9 cellular contexts compared by ENCODE assay signal in genomic region chr2:110881908-110882307, GRCh38.
DNase-seq lines count a peak whose midpoint lies in the region; ATAC-seq and TF ChIP-seq lines count a peak whose summit lies in the region.
"Had no signal": no experiment of that assay in that cellular context is flagged by ENCODE, and none has a peak within 500 bp of the region (broad histone marks: within the 10 kb centered on the region; RNA-seq: fewer than 3 reads in every experiment).

No MANE protein-coding gene starts in this region.

- TF ChIP-seq CTCF in GM23338 (conservative IDR thresholded peaks at IDR 0.05; ENCODE audit: low read depth in 2 of 2), result no peak
- no peak for TF ChIP-seq CTCF in ovary (IDR thresholded peaks at IDR 0.05)

- H3K4me3 ChIP-seq in GM23338 (no peak overlapping the region), ovary (no peak overlapping the region)

- peaks cover 7% of the 10 kb centered on the region; the same call in 2 of the 3 replicates for H3K36me3 Mint-ChIP-seq in GM23338 (ENCODE audit: low read depth)

- H3K9me3 ChIP-seq in ovary, result no peaks in the 10 kb centered on the region

- ATAC-seq in GM18502 (IDR thresholded peaks at IDR 0.05; ENCODE audit: poor library complexity, unreplicated experiment), result peak; percentile 71
- ATAC-seq in GM18909 (IDR thresholded peaks at IDR 0.05; ENCODE audit: poor library complexity, unreplicated experiment), result peak; percentile 68
- ATAC-seq in HG02642 (IDR thresholded peaks at IDR 0.05; ENCODE audit: poor library complexity, unreplicated experiment), result peak; percentile 68
- ATAC-seq in HG03575 (IDR thresholded peaks at IDR 0.05; ENCODE audit: extremely low read depth, insufficient number of reproducible peaks, low FRiP score, unreplicated experiment), result peak; percentile 74
- no peak for ATAC-seq in GM23338
- ATAC-seq in Right ventricle myocardium superior (ENCODE audit: poor library complexity), result no peak

- no peak for DNase-seq in GM23338 (ENCODE audit: low spot score)
- DNase-seq in Right ventricle myocardium superior, result no peak
- no peak for DNase-seq in islet precursor cell
- no peak for DNase-seq in ovary
- DNase-seq: stimulated activated CD4-positive, alpha-beta T cell treated with anti-CD3 and anti-CD28 coated beads, Interleukin-2, amount 100 ng/mL, for 24 hours had no signal

- no peaks in the 10 kb centered on the region for H3F3A ChIP-seq in GM23338 (replicated peaks; ENCODE audit: low read depth)

- H3K27ac ChIP-seq in GM23338 (ENCODE audit: low read depth), result no peak overlapping the region
- no peak overlapping the region for H3K27ac ChIP-seq in ovary

- no peak overlapping the region for H3K27ac Mint-ChIP-seq in GM23338

- no peaks in the 10 kb centered on the region for H3K27me3 ChIP-seq in GM23338 (ENCODE audit: insufficient read depth)
- no peaks in the 10 kb centered on the region for H3K27me3 ChIP-seq in ovary

- H3K4me3 Mint-ChIP-seq in GM23338, result no peak overlapping the region

- peaks cover 2% of the 10 kb centered on the region for H3K27me3 Mint-ChIP-seq in GM23338 (ENCODE audit: insufficient read depth, low read depth, poor library complexity)

- H3K9me3 Mint-ChIP-seq in GM23338, result peaks cover 5% of the 10 kb centered on the region; the same call in 1 of the 3 replicates

- H3K79me2 ChIP-seq in GM23338 (replicated peaks; ENCODE audit: insufficient read depth), result no peaks in the 10 kb centered on the region

- no peaks in the 10 kb centered on the region for H3K4me1 Mint-ChIP-seq in GM23338

- no peak overlapping the region for H3K4me2 ChIP-seq in GM23338

- WGBS in ovary, 3 donors, result 93 to 94% (median 93%) methylated on average over 6 of the region's 6 CpGs

- no peak overlapping the region for H2AFZ ChIP-seq in GM23338

- no peak for TF ChIP-seq POLR2A in ovary (IDR thresholded peaks at IDR 0.05)

- H3K4me1 ChIP-seq in GM23338 (ENCODE audit: insufficient read depth) (peaks cover 5% of the 10 kb centered on the region; the same call in 1 of the 2 replicates), ovary (ENCODE audit: insufficient read depth) (no peaks in the 10 kb centered on the region)

- H4K20me1 ChIP-seq in GM23338 (replicated peaks; ENCODE audit: insufficient read depth), result no peaks in the 10 kb centered on the region

- H3K9me2 ChIP-seq in GM23338 (ENCODE audit: insufficient read depth), result no peaks in the 10 kb centered on the region

- TF ChIP-seq EP300 in ovary (IDR thresholded peaks at IDR 0.05), result no peak

- intact Hi-C loops in Right ventricle myocardium superior (cut with DNase I), result no loop called here
- intact Hi-C loops in ovary (cut with DNase I), result no loop called here

- H3K36me3 ChIP-seq in GM23338 (ENCODE audit: insufficient read depth), result no peaks in the 10 kb centered on the region
- no peaks in the 10 kb centered on the region for H3K36me3 ChIP-seq in ovary

TF ChIP-seq in GM23338, 12 proteins besides CTCF, POLR2A, EP300 and RAD21 (continues in another document):
- no peak for TF ChIP-seq CREB1 (CRISPR knock-in tag; IDR thresholded peaks at IDR 0.05; ENCODE audit: low read depth)
- no peak for TF ChIP-seq ETS1 (IDR thresholded peaks at IDR 0.05)
- TF ChIP-seq POLR2AphosphoS5 (IDR thresholded peaks at IDR 0.05; ENCODE audit: low read depth), result no peak
- no peak for TF ChIP-seq REST (IDR thresholded peaks at IDR 0.05; ENCODE audit: unreplicated experiment)
- TF ChIP-seq ZNF114 (CRISPR knock-in tag; IDR thresholded peaks at IDR 0.05), result no peak
- TF ChIP-seq NANOG (IDR thresholded peaks at IDR 0.05; ENCODE audit: borderline replicate concordance), result no peak
- TF ChIP-seq ZNF331 (CRISPR knock-in tag; IDR thresholded peaks at IDR 0.05; ENCODE audit: low read depth), result no peak
- TF ChIP-seq, protein P1, sequence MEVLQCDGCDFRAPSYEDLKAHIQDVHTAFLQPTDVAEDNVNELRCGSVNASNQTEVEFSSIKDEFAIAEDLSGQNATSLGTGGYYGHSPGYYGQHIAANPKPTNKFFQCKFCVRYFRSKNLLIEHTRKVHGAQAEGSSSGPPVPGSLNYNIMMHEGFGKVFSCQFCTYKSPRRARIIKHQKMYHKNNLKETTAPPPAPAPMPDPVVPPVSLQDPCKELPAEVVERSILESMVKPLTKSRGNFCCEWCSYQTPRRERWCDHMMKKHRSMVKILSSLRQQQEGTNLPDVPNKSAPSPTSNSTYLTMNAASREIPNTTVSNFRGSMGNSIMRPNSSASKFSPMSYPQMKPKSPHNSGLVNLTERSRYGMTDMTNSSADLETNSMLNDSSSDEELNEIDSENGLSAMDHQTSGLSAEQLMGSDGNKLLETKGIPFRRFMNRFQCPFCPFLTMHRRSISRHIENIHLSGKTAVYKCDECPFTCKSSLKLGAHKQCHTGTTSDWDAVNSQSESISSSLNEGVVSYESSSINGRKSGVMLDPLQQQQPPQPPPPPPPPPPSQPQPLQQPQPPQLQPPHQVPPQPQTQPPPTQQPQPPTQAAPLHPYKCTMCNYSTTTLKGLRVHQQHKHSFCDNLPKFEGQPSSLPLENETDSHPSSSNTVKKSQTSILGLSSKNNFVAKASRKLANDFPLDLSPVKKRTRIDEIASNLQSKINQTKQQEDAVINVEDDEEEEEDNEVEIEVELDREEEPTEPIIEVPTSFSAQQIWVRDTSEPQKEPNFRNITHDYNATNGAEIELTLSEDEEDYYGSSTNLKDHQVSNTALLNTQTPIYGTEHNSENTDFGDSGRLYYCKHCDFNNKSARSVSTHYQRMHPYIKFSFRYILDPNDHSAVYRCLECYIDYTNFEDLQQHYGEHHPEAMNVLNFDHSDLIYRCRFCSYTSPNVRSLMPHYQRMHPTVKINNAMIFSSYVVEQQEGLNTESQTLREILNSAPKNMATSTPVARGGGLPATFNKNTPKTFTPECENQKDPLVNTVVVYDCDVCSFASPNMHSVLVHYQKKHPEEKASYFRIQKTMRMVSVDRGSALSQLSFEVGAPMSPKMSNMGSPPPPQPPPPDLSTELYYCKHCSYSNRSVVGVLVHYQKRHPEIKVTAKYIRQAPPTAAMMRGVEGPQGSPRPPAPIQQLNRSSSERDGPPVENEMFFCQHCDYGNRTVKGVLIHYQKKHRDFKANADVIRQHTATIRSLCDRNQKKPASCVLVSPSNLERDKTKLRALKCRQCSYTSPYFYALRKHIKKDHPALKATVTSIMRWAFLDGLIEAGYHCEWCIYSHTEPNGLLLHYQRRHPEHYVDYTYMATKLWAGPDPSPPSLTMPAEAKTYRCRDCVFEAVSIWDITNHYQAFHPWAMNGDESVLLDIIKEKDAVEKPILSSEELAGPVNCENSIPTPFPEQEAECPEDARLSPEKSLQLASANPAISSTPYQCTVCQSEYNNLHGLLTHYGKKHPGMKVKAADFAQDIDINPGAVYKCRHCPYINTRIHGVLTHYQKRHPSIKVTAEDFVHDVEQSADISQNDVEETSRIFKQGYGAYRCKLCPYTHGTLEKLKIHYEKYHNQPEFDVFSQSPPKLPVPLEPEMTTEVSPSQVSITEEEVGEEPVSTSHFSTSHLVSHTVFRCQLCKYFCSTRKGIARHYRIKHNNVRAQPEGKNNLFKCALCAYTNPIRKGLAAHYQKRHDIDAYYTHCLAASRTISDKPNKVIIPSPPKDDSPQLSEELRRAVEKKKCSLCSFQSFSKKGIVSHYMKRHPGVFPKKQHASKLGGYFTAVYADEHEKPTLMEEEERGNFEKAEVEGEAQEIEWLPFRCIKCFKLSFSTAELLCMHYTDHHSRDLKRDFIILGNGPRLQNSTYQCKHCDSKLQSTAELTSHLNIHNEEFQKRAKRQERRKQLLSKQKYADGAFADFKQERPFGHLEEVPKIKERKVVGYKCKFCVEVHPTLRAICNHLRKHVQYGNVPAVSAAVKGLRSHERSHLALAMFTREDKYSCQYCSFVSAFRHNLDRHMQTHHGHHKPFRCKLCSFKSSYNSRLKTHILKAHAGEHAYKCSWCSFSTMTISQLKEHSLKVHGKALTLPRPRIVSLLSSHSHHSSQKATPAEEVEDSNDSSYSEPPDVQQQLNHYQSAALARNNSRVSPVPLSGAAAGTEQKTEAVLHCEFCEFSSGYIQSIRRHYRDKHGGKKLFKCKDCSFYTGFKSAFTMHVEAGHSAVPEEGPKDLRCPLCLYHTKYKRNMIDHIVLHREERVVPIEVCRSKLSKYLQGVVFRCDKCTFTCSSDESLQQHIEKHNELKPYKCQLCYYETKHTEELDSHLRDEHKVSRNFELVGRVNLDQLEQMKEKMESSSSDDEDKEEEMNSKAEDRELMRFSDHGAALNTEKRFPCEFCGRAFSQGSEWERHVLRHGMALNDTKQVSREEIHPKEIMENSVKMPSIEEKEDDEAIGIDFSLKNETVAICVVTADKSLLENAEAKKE (CRISPR knock-in tag; IDR thresholded peaks at IDR 0.05), result no peak

Comparison
In these comparisons a context has a peak if more than half of its experiments do, and no peak if none do; other contexts are left out.
1. ATAC-seq: peak in GM18502 (single experiment), GM18909 (single experiment), HG02642 (single experiment) and HG03575 (single experiment); none in GM23338 (single experiment) and Right ventricle myocardium superior (single experiment).